Comparison of ENCODE assay signal across 1 cellular context in the genomic region with DNA sequence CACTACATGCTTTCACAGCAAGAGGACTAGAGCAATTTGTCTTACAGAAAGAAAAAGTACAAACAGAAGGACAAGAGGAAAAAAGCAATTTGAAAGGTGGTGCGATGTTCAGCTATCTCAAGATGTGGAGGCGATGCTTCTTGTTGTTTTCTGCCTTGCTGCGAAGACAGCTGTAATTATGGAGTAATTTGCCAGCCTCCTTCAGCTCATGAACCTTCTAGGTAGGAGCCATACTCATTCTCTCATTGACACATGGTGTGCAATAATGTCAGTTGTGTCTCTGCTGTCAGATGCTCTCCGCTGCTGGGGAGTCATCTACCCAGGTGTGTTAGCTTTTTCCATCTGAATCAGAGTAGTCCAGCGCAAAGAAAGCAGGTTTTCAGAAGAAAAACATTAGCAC.
TF ChIP-seq lines count a peak whose summit lies in the region.

No MANE protein-coding gene starts in this region.

TF ChIP-seq in SK-N-SH, 30 proteins besides CTCF, POLR2A, EP300 and RAD21 (continued from another document):
- TF ChIP-seq RXRA (IDR thresholded peaks at IDR 0.05; ENCODE audit: borderline replicate concordance, low read depth), result no peak
